1 cellular context compared by ENCODE assay signal in the genomic region with DNA sequence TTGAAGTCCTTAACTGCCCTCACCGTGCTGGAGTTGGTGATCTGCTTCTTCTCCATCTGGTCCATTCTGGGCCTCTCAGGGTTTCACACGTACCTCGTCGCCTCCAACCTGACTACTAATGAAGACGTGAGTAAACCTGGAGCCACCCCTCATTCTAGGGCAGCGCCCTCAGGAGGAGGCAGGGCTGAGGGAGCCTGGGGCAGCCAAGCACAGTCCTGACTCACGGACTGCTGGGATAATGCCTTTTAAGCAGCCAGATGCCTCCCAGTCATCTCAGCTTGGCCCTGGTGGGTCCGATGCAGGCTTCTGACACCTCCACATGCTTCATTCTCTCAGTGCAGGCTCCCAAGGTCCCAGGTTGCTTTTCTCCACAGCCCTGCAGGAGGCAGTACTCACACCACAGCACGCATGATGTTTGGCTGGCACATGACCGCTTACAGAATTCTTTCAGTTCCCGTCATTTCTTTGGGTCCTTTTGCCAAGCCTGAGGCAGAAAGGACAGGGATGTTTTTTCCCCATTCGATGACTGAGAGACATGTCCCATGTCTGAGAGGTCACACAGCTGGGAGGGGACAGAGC.
TF ChIP-seq lines count a peak whose summit lies in the region.

No MANE protein-coding gene starts in this region.

TF ChIP-seq in K562, 482 proteins besides CTCF, POLR2A, EP300 and RAD21:
- TF ChIP-seq BRCA1 (IDR thresholded peaks at IDR 0.05) (no peak), BRCA1 (CRISPR knock-in tag; IDR thresholded peaks at IDR 0.05) (no peak), XRCC4 (IDR thresholded peaks at IDR 0.05; ENCODE audit: extremely low read depth, insufficient read depth, insufficient read length) (no peak), ZFPM2 (CRISPR knock-in tag; IDR thresholded peaks at IDR 0.05) (no peak), ELF1 (tag; IDR thresholded peaks at IDR 0.05) (no peak), HDGF (IDR thresholded peaks at IDR 0.05) (no peak), DACH1 (IDR thresholded peaks at IDR 0.05; ENCODE audit: partially characterized antibody) (no peak), SMC3 (conservative IDR thresholded peaks at IDR 0.05; ENCODE audit: insufficient read depth, low read depth, low read length) (no peak), POLR3G (IDR thresholded peaks at IDR 0.05; ENCODE audit: extremely low read depth, insufficient read length, insufficient replicate concordance) (no peak), ZNF76 (CRISPR knock-in tag; IDR thresholded peaks at IDR 0.05; ENCODE audit: borderline replicate concordance) (no peak), ASH1L (IDR thresholded peaks at IDR 0.05; ENCODE audit: borderline replicate concordance, low read depth, partially characterized antibody) (no peak), ZNF699 (CRISPR knock-in tag; IDR thresholded peaks at IDR 0.05; ENCODE audit: insufficient replicate concordance) (no peak), ZNF282 (CRISPR knock-in tag; IDR thresholded peaks at IDR 0.05) (no peak), GTF2A2 (tag; IDR thresholded peaks at IDR 0.05) (no peak)
- TF ChIP-seq, protein P1, sequence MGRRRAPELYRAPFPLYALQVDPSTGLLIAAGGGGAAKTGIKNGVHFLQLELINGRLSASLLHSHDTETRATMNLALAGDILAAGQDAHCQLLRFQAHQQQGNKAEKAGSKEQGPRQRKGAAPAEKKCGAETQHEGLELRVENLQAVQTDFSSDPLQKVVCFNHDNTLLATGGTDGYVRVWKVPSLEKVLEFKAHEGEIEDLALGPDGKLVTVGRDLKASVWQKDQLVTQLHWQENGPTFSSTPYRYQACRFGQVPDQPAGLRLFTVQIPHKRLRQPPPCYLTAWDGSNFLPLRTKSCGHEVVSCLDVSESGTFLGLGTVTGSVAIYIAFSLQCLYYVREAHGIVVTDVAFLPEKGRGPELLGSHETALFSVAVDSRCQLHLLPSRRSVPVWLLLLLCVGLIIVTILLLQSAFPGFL (CRISPR knock-in tag; IDR thresholded peaks at IDR 0.05) = no peak
- TF ChIP-seq, protein P2, sequence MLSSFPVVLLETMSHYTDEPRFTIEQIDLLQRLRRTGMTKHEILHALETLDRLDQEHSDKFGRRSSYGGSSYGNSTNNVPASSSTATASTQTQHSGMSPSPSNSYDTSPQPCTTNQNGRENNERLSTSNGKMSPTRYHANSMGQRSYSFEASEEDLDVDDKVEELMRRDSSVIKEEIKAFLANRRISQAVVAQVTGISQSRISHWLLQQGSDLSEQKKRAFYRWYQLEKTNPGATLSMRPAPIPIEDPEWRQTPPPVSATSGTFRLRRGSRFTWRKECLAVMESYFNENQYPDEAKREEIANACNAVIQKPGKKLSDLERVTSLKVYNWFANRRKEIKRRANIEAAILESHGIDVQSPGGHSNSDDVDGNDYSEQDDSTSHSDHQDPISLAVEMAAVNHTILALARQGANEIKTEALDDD (IDR thresholded peaks at IDR 0.05) = no peak
TF ChIP-seq in K562: peak in this region for 0.
